12 cellular contexts compared by ENCODE assay signal in the genomic region with DNA sequence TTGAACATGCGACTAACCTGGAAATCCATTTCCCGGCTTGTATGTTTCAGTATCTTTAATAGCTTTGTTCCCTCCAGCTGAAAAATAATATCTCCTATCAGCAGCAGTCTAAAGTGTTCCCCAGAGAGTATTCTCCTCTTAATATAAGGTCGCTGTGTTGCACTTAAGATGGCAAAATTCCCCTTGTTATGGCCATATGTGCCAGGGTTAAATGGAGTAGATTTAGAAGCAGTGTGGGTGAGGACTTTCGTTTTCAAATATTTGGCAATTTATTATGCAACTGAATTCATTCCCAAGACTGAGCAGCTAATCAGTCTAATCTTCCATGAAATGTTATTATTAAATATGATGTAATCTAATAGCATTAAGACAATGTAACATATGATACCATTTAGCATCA. TPM values are rescaled to one million over a fixed set of nuclear protein-coding genes. Genes with fewer than 3 reads are reported as not detected.
A peak's percentile ranks its signal among the peaks of the same experiment; 100 is the strongest.
DNase-seq lines count a peak whose midpoint lies in the region; ATAC-seq and TF ChIP-seq lines count a peak whose summit lies in the region.
"Had no signal": no experiment of that assay in that cellular context is flagged by ENCODE, and none has a peak within 500 bp of the region (broad histone marks: within the 10 kb centered on the region; RNA-seq: fewer than 3 reads in every experiment).

No MANE protein-coding gene starts in this region.

- no peaks in the 10 kb centered on the region for H3K27me3 Mint-ChIP-seq in activated CD8-positive, alpha-beta T cell treated with anti-CD3 and anti-CD28 coated beads for 36 hours

- DNase-seq in GM12865 (ENCODE audit: low read depth) (peak; percentile 35), left lobe of liver (ENCODE audit: low spot score) (no peak), cardiac septum (ENCODE audit: low spot score) (no peak)
- no peak for DNase-seq in activated CD8-positive, alpha-beta T cell treated with anti-CD3 and anti-CD28 coated beads for 36 hours
- no peak for DNase-seq in effector CD4-positive, alpha-beta T cell
- DNase-seq: NCI-H2081, SHP77 treated with DMSO at 0.1 percent for 48 hours had no signal

- peaks cover 2% of the 10 kb centered on the region for H3K9me3 Mint-ChIP-seq in activated CD8-positive, alpha-beta T cell treated with anti-CD3 and anti-CD28 coated beads for 36 hours

- ATAC-seq in GM19351 (IDR thresholded peaks at IDR 0.05; ENCODE audit: unreplicated experiment) (peak; percentile 10), HG03060 (IDR thresholded peaks at IDR 0.05; ENCODE audit: low read depth, unreplicated experiment) (peak; percentile 10), GM19452 (IDR thresholded peaks at IDR 0.05; ENCODE audit: unreplicated experiment) (no peak), left lobe of liver (no peak)
- peak; percentile 21 for ATAC-seq in activated CD8-positive, alpha-beta T cell treated with anti-CD3 and anti-CD28 coated beads for 36 hours

- intact Hi-C loops in activated CD8-positive, alpha-beta T cell treated with anti-CD3 and anti-CD28 coated beads for 36 hours (cut with micrococcal nuclease): loop anchor here (5.0 to 10.0 kb wide), 2 partner anchors 117 to 159 kb away; no protein-coding TSS in a partner anchor
- intact Hi-C loops in cardiac septum (cut with DNase I): no loop called here

- peaks cover 87% of the 10 kb centered on the region for H3K4me1 Mint-ChIP-seq in activated CD8-positive, alpha-beta T cell treated with anti-CD3 and anti-CD28 coated beads for 36 hours (ENCODE audit: low read depth)

- H3K4me3 ChIP-seq in GM12865 (ENCODE audit: low read depth, low read length): no peak overlapping the region

- POLR2A ChIA-PET in activated CD8-positive, alpha-beta T cell treated with anti-CD3 and anti-CD28 coated beads for 36 hours (lab: Charles Lee): interaction anchor here (0.6 to 2.3 kb wide), 11 partner anchors 18 to 270 kb away, joined by 3 to 7 read pairs (median 3); no protein-coding TSS in a partner anchor

- CTCF ChIA-PET in activated CD8-positive, alpha-beta T cell treated with anti-CD3 and anti-CD28 coated beads for 36 hours (lab: Charles Lee): interaction anchor here (1.1 to 4.8 kb wide), 13 partner anchors 8 to 270 kb away, joined by 3 to 26 read pairs (median 4); no protein-coding TSS in a partner anchor

- peak overlapping the region; percentile 59 for H3K4me3 Mint-ChIP-seq in activated CD8-positive, alpha-beta T cell treated with anti-CD3 and anti-CD28 coated beads for 36 hours

- peak overlapping the region; percentile 97 for H3K27ac Mint-ChIP-seq in activated CD8-positive, alpha-beta T cell treated with anti-CD3 and anti-CD28 coated beads for 36 hours

- H3K36me3 Mint-ChIP-seq in activated CD8-positive, alpha-beta T cell treated with anti-CD3 and anti-CD28 coated beads for 36 hours (ENCODE audit: low read depth): no peaks in the 10 kb centered on the region

- no peak for TF ChIP-seq CTCF in GM12865 (IDR thresholded peaks at IDR 0.05; ENCODE audit: insufficient read depth, low read depth, low read length, missing control alignments)
- TF ChIP-seq CTCF in activated CD8-positive, alpha-beta T cell treated with anti-CD3 and anti-CD28 coated beads for 36 hours (IDR thresholded peaks at IDR 0.05): no peak

RNA-seq across cellular contexts. Expression of a gene that starts 54.9 kb away (rescaled TPM):
- total RNA-seq in activated CD8-positive, alpha-beta T cell treated with anti-CD3 and anti-CD28 coated beads for 36 hours: under 1 TPM in 1 of 2 experiments, not detected in 1; 0.36 TPM
- total RNA-seq in left lobe of liver (not detected), cardiac septum (not detected)
- total RNA-seq: HT-29, mesenteric fat pad had no signal

Comparison
In these comparisons a context has a peak if more than half of its experiments do, and no peak if none do; other contexts are left out.
1. ATAC-seq: peak in GM19351 (single experiment), HG03060 (single experiment) and activated CD8-positive, alpha-beta T cell treated with anti-CD3 and anti-CD28 coated beads for 36 hours (single experiment); none in GM19452 (single experiment) and left lobe of liver (single experiment).